1 cellular context compared by ENCODE assay signal in the genomic region with DNA sequence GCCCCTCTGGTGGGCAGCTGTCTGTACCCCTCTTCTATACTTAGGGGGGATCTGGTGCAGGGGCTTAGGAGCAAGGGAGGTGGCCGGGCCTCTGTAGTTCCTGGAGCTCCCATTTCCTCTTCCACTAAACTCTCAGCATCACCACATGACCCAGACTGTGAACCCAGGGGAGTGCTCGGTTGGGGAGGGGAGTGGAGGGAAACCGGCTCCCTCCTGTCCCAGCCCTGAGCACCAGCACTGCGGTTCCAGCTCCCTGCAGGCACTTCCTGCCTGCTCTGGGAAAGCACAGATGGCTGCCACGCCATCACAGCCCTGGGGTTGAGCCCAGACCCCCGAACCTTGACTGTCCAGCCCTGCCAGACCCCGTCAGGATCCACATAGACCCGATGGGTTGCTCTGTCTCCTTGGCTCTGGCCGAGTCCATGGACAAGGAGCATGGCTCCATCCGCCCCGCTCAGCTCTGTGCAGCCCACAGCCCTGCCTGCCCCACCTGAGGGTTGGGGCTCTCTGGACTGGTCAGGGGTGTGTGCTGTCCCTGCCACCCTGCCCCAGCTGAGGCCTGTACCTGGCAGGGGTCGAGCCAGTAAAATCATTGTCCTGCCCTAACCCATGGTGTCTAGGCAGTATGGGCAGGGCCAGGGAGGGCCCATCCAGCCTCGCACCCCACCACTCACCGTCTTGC.
TF ChIP-seq lines count a peak whose summit lies in the region.

No MANE protein-coding gene starts in this region.

TF ChIP-seq in HCT116, 20 proteins besides CTCF, POLR2A, EP300 and RAD21 (continued from another document):
- TF ChIP-seq, protein P1, sequence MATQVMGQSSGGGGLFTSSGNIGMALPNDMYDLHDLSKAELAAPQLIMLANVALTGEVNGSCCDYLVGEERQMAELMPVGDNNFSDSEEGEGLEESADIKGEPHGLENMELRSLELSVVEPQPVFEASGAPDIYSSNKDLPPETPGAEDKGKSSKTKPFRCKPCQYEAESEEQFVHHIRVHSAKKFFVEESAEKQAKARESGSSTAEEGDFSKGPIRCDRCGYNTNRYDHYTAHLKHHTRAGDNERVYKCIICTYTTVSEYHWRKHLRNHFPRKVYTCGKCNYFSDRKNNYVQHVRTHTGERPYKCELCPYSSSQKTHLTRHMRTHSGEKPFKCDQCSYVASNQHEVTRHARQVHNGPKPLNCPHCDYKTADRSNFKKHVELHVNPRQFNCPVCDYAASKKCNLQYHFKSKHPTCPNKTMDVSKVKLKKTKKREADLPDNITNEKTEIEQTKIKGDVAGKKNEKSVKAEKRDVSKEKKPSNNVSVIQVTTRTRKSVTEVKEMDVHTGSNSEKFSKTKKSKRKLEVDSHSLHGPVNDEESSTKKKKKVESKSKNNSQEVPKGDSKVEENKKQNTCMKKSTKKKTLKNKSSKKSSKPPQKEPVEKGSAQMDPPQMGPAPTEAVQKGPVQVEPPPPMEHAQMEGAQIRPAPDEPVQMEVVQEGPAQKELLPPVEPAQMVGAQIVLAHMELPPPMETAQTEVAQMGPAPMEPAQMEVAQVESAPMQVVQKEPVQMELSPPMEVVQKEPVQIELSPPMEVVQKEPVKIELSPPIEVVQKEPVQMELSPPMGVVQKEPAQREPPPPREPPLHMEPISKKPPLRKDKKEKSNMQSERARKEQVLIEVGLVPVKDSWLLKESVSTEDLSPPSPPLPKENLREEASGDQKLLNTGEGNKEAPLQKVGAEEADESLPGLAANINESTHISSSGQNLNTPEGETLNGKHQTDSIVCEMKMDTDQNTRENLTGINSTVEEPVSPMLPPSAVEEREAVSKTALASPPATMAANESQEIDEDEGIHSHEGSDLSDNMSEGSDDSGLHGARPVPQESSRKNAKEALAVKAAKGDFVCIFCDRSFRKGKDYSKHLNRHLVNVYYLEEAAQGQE (IDR thresholded peaks at IDR 0.05; ENCODE audit: low read depth) = no peak
- TF ChIP-seq SRF (IDR thresholded peaks at IDR 0.05; ENCODE audit: low read depth) = no peak
- TF ChIP-seq YY1 (IDR thresholded peaks at IDR 0.05; ENCODE audit: extremely low read depth, insufficient replicate concordance, low read depth, low read length) = no peak
- TF ChIP-seq ELF1 (IDR thresholded peaks at IDR 0.05; ENCODE audit: borderline replicate concordance, low read depth) = no peak
- TF ChIP-seq SP1 (IDR thresholded peaks at IDR 0.05; ENCODE audit: low read depth) = no peak
- no peak for TF ChIP-seq ZNF274 (IDR thresholded peaks at IDR 0.05; ENCODE audit: low read depth, low read length)
- TF ChIP-seq ZFX (IDR thresholded peaks at IDR 0.05) = no peak
- no peak for TF ChIP-seq JUND (IDR thresholded peaks at IDR 0.05)
